22 cellular contexts compared by ENCODE assay signal in genomic region chr1:170618418-170618817, GRCh38. TPM values are rescaled to one million over a fixed set of nuclear protein-coding genes. Genes with fewer than 3 reads are reported as not detected.
DNase-seq lines count a peak whose midpoint lies in the region; ATAC-seq and TF ChIP-seq lines count a peak whose summit lies in the region.
"Had no signal": no experiment of that assay in that cellular context is flagged by ENCODE, and none has a peak within 500 bp of the region (broad histone marks: within the 10 kb centered on the region; RNA-seq: fewer than 3 reads in every experiment).

No MANE protein-coding gene starts in this region.

- no peak overlapping the region for H3K4me3 ChIP-seq in left ventricle myocardium inferior
- H3K4me3 ChIP-seq in adipocyte (ENCODE audit: low read length), result no peak overlapping the region
- H3K4me3 ChIP-seq in fibroblast of pulmonary artery (replicated peaks; ENCODE audit: low read depth, low read length), result no peak overlapping the region
- H3K4me3 ChIP-seq in skeletal muscle tissue (ENCODE audit: low read length in 3 of 3), result peak overlapping the region in 1 of 3 donors; percentile 31
- H3K4me3 ChIP-seq: body of pancreas, hepatocyte, PC-9, prostate gland had no signal

- H3K36me3 ChIP-seq in left ventricle myocardium inferior (no peaks in the 10 kb centered on the region), adipocyte (ENCODE audit: control insufficient read depth, insufficient read depth, low read length, severe bottlenecking) (no peaks in the 10 kb centered on the region), skeletal muscle tissue (ENCODE audit: control insufficient read depth in 3 of 3, insufficient read depth in 3 of 3, low read length in 3 of 3) (no peaks in the 10 kb centered on the region)
- H3K36me3 ChIP-seq: prostate gland had no signal

- TF ChIP-seq CTCF in left ventricle myocardium inferior (IDR thresholded peaks at IDR 0.05; ENCODE audit: borderline replicate concordance) (no peak), fibroblast of pulmonary artery (IDR thresholded peaks at IDR 0.05; ENCODE audit: low read length, missing control alignments) (no peak), GM13977 (IDR thresholded peaks at IDR 0.05; ENCODE audit: extremely low read depth, insufficient read depth, missing control alignments) (no peak)

- H3K27ac ChIP-seq in left ventricle myocardium inferior (replicated peaks) (peak overlapping the region; percentile 22), skeletal muscle tissue (ENCODE audit: low read depth, low read length) (peak overlapping the region; percentile 41)
- H3K27ac ChIP-seq: body of pancreas, hepatocyte, PC-9, prostate gland had no signal

- DNase-seq in left ventricle myocardium inferior (no peak), Right ventricle myocardium superior (no peak), adipocyte (ENCODE audit: low read depth) (peak; percentile 10), fibroblast of pulmonary artery (ENCODE audit: low read depth) (peak; percentile 33), cerebellum (ENCODE audit: low spot score) (no peak), GM13977 (ENCODE audit: low spot score) (no peak)
- DNase-seq: activated CD4-positive, alpha-beta T cell treated with anti-CD3 and anti-CD28 coated beads for 36 hours; activated effector memory CD4-positive, alpha-beta T cell treated with anti-CD3 and anti-CD28 coated beads, Interleukin-2, amount 50 U/mL, for 16 hours; CD4-positive, alpha-beta memory T cell; DMS 273 treated with DMSO at 0.1 percent for 48 hours; effector CD8-positive, alpha-beta T cell; mesendoderm; NK-92 treated with Interleukin-12 subunit alpha and Interleukin-12 subunit beta, amount 100 ng/mL, for 24 hours; PC-9 had no signal

- intact Hi-C loops in left ventricle myocardium inferior (cut with micrococcal nuclease) (no loop called here), Right ventricle myocardium superior (cut with DNase I) (no loop called here)

- H3K9ac ChIP-seq in adipocyte (ENCODE audit: low read length), result no peak overlapping the region
- no peak overlapping the region for H3K9ac ChIP-seq in skeletal muscle tissue (ENCODE audit: low read depth in 1 of 3, low read length in 3 of 3)

- no peak for ATAC-seq in Right ventricle myocardium superior (ENCODE audit: poor library complexity)
- no peak for ATAC-seq in HG03469 (IDR thresholded peaks at IDR 0.05; ENCODE audit: unreplicated experiment)
- ATAC-seq: activated CD4-positive, alpha-beta T cell treated with anti-CD3 and anti-CD28 coated beads for 36 hours; body of pancreas; HCT116; left lobe of liver had no signal

- H3K9me3 ChIP-seq in left ventricle myocardium inferior (replicated peaks) (peaks cover under 1% of the 10 kb centered on the region), adipocyte (ENCODE audit: control insufficient read depth, low read length) (peaks cover 3% of the 10 kb centered on the region), skeletal muscle tissue (ENCODE audit: control insufficient read depth in 3 of 3, low read length in 3 of 3) (peaks cover 0 to 2% (median 0%) of the 10 kb centered on the region in 3 donors)
- H3K9me3 ChIP-seq: body of pancreas, prostate gland had no signal

- H3K27me3 ChIP-seq in left ventricle myocardium inferior (ENCODE audit: low read depth) (no peaks in the 10 kb centered on the region), adipocyte (replicated peaks; ENCODE audit: control insufficient read depth, insufficient read depth, low read length) (no peaks in the 10 kb centered on the region), skeletal muscle tissue (ENCODE audit: control insufficient read depth in 3 of 3, insufficient read depth in 3 of 3, low read length in 3 of 3) (no peaks in the 10 kb centered on the region)
- H3K27me3 ChIP-seq: body of pancreas, hepatocyte had no signal

- in situ Hi-C loops in GM13977 (cut with MboI; ENCODE audit: low pct_unique_long_range_greater_than_20kb, low sequenced_read_pairs, unreplicated experiment), result no loop called here

- peaks cover 13% of the 10 kb centered on the region for H3K4me1 ChIP-seq in left ventricle myocardium inferior
- peaks cover 29% of the 10 kb centered on the region for H3K4me1 ChIP-seq in adipocyte (ENCODE audit: control insufficient read depth, insufficient read depth, low read length)
- H3K4me1 ChIP-seq in skeletal muscle tissue (ENCODE audit: control insufficient read depth in 3 of 3, insufficient read depth in 3 of 3, low read length in 3 of 3), result peaks cover 12 to 23% (median 14%) of the 10 kb centered on the region in 3 donors
- H3K4me1 ChIP-seq: body of pancreas, prostate gland had no signal

RNA-seq across cellular contexts. Expression of gene PRRX1, which starts 45.5 kb away (rescaled TPM):
- total RNA-seq in left ventricle myocardium inferior (74.7 TPM), Right ventricle myocardium superior (35.8 TPM), skeletal muscle tissue (127 TPM), cerebellum (13.3 TPM)
- total RNA-seq: activated CD4-positive, alpha-beta T cell treated with anti-CD3 and anti-CD28 coated beads for 36 hours; CD4-positive, alpha-beta memory T cell; NCI-H460; PC-9 had no signal

Comparison
In these comparisons a context has a peak if more than half of its experiments do, and no peak if none do; other contexts are left out.
1. DNase-seq: peak in adipocyte (single experiment) and fibroblast of pulmonary artery (single experiment); none in left ventricle myocardium inferior (single experiment), Right ventricle myocardium superior (single experiment), cerebellum (single experiment) and GM13977 (single experiment).